Comparison of ENCODE assay signal across 8 cellular contexts in the genomic region with DNA sequence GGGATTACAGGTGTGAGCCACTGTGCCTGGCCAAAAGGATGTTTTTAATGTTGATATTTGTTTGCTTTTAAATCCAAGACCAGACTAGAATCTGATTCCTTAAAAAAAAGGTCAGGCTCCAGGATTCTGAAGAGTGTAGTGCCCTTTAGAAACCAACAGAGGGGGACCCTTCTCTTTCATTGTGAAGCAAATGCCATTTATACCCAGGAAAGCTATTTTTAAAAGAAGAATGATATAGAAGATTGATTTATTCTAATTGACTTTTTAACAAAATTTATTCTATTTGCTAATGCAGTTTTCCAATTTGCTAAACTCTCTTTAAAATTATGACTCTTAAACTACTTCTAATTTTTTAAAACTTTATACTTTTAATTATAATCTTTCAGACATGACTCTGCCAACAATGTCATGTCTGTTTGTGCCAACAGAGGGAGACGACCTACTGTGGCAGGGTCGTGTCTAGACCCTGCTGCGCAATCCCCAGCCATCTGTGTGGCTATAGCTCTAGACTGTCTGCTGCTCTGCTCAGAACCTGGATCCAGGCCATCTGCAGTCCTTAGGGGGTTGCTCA.
A peak's percentile ranks its signal among the peaks of the same experiment; 100 is the strongest.
DNase-seq lines count a peak whose midpoint lies in the region; ATAC-seq and TF ChIP-seq lines count a peak whose summit lies in the region.

No MANE protein-coding gene starts in this region.

- H3K4me3 ChIP-seq in HFF-Myc (replicated peaks; ENCODE audit: low read depth, low read length) (no peak overlapping the region), cardiac fibroblast (replicated peaks in 1 of 2; ENCODE audit: low read depth in 2 of 2, low read length in 2 of 2) (no peak overlapping the region), lower lobe of right lung (no peak overlapping the region)

- no peaks in the 10 kb centered on the region for H3K9me3 ChIP-seq in lower lobe of right lung

- peaks cover 95% of the 10 kb centered on the region for H3K36me3 ChIP-seq in lower lobe of right lung

- no peak for ATAC-seq in lower lobe of right lung
- no peak for ATAC-seq in omental fat pad (ENCODE audit: low FRiP score)
- no peak for ATAC-seq in HG03378 (IDR thresholded peaks at IDR 0.05; ENCODE audit: unreplicated experiment)
- ATAC-seq in GM21515 (IDR thresholded peaks at IDR 0.05; ENCODE audit: unreplicated experiment), result no peak

- DNase-seq in DMS53 treated with DMSO at 0.1 percent for 48 hours (lab: John Stamatoyannopoulos, UW; ENCODE audit: unreplicated experiment), result peak; percentile 63
- DNase-seq in HFF-Myc (ENCODE audit: extremely low read depth, low read depth), result no peak
- DNase-seq in NCI-H524 (lab: John Stamatoyannopoulos, UW), result peak; percentile 42 to 77
- peak; percentile 79 to 82 for DNase-seq in cardiac fibroblast (ENCODE audit: low read depth in 2 of 2)
- no peak for DNase-seq in lower lobe of right lung
- no peak for DNase-seq in omental fat pad (ENCODE audit: low spot score)

- no peaks in the 10 kb centered on the region for H3K27me3 ChIP-seq in lower lobe of right lung (ENCODE audit: low read depth)

- intact Hi-C loops in lower lobe of right lung (cut with DNase I), result loop anchor here (10.0 kb wide), 1 partner anchor 641 kb away; no protein-coding TSS in a partner anchor

- no peaks in the 10 kb centered on the region for H3K4me1 ChIP-seq in lower lobe of right lung

- no peak overlapping the region for H3K27ac ChIP-seq in lower lobe of right lung

- TF ChIP-seq CTCF in HFF-Myc (IDR thresholded peaks at IDR 0.05; ENCODE audit: low read depth, low read length, missing control alignments) (peak; percentile 60), cardiac fibroblast (IDR thresholded peaks at IDR 0.05; ENCODE audit: low read depth, low read length) (peak; percentile 61), lower lobe of right lung (IDR thresholded peaks at IDR 0.05) (peak; percentile 29), omental fat pad (IDR thresholded peaks at IDR 0.05) (no peak)

Comparison
In these comparisons a context has a peak if more than half of its experiments do, and no peak if none do; other contexts are left out.
1. DNase-seq: peak in DMS53 treated with DMSO at 0.1 percent for 48 hours (single experiment), NCI-H524 (2 of 2) and cardiac fibroblast (2 of 2); none in HFF-Myc (single experiment), lower lobe of right lung (single experiment) and omental fat pad (single experiment).
2. CTCF ChIP-seq: peak in HFF-Myc (single experiment), cardiac fibroblast (single experiment) and lower lobe of right lung (single experiment); none in omental fat pad (0 of 3).